1 cellular context compared by ENCODE assay signal in the genomic region with DNA sequence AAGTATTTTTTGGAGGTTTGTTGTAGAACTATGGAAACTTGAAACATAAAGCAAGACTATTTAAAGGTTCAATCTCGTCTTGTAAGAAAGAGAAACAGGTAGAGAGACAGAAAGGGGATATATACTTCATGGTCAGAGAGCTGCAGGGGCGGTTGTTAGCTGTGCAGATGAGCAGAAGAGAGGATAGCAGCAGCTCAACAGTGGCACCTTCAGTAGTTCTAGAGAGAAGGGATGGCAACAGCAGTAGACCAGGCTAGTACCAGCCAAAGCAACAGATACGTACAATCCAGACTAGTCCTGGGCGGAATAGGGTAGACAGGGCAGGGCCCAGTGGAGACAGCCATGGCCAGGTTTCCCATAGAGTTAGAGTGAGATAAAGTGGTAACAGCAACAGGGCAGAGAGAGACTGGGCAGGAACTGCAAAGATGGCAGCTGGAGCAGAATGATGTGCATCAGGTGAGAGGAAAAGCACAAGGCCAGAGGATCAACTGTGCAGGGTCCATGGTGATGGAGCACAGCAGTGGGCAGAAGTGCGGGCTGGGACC.
TF ChIP-seq lines count a peak whose summit lies in the region.

No MANE protein-coding gene starts in this region.

TF ChIP-seq in HepG2, 621 proteins besides CTCF, POLR2A, EP300 and RAD21 (continued from another document):
- TF ChIP-seq, protein P1, sequence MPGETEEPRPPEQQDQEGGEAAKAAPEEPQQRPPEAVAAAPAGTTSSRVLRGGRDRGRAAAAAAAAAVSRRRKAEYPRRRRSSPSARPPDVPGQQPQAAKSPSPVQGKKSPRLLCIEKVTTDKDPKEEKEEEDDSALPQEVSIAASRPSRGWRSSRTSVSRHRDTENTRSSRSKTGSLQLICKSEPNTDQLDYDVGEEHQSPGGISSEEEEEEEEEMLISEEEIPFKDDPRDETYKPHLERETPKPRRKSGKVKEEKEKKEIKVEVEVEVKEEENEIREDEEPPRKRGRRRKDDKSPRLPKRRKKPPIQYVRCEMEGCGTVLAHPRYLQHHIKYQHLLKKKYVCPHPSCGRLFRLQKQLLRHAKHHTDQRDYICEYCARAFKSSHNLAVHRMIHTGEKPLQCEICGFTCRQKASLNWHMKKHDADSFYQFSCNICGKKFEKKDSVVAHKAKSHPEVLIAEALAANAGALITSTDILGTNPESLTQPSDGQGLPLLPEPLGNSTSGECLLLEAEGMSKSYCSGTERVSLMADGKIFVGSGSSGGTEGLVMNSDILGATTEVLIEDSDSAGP (CRISPR knock-in tag; IDR thresholded peaks at IDR 0.05; ENCODE audit: borderline replicate concordance), result no peak
- TF ChIP-seq FOSL1 (CRISPR knock-in tag; IDR thresholded peaks at IDR 0.05; ENCODE audit: borderline replicate concordance) (no peak), GABPA (IDR thresholded peaks at IDR 0.05; ENCODE audit: low read depth, low read length) (no peak), GABPA (CRISPR knock-in tag; IDR thresholded peaks at IDR 0.05; ENCODE audit: low read depth) (no peak), ZNF317 (CRISPR knock-in tag; IDR thresholded peaks at IDR 0.05) (no peak), GATA4 (IDR thresholded peaks at IDR 0.05; ENCODE audit: borderline replicate concordance, low read depth) (peak; percentile 83), ZFP90 (CRISPR knock-in tag; IDR thresholded peaks at IDR 0.05; ENCODE audit: borderline replicate concordance) (no peak), ZNF230 (CRISPR knock-in tag; IDR thresholded peaks at IDR 0.05) (no peak), POLR2G (IDR thresholded peaks at IDR 0.05; ENCODE audit: low read depth, low read length) (peak; percentile 81), ZNF468 (CRISPR knock-in tag; IDR thresholded peaks at IDR 0.05) (no peak), SNAPC5 (CRISPR knock-in tag; IDR thresholded peaks at IDR 0.05; ENCODE audit: borderline replicate concordance) (peak; percentile 72), ZNF546 (CRISPR knock-in tag; conservative IDR thresholded peaks at IDR 0.05) (no peak), ZNF878 (CRISPR knock-in tag; IDR thresholded peaks at IDR 0.05) (0 out of 2 replicates have a peak, but pooled peaks have one; percentile 2), ZC3H4 (CRISPR knock-in tag; IDR thresholded peaks at IDR 0.05; ENCODE audit: borderline replicate concordance) (peak; percentile 95; the same call in 1 of the 2 replicates), ZNF713 (CRISPR knock-in tag; IDR thresholded peaks at IDR 0.05) (no peak), KAT8 (CRISPR knock-in tag; IDR thresholded peaks at IDR 0.05) (no peak), ZNF260 (CRISPR knock-in tag; IDR thresholded peaks at IDR 0.05; ENCODE audit: borderline replicate concordance, low read depth) (no peak), ZNF569 (CRISPR knock-in tag; IDR thresholded peaks at IDR 0.05; ENCODE audit: borderline replicate concordance) (no peak), ZNF777 (CRISPR knock-in tag; IDR thresholded peaks at IDR 0.05) (no peak), SNAPC2 (CRISPR knock-in tag; IDR thresholded peaks at IDR 0.05) (peak; percentile 99; the same call in 1 of the 2 replicates), ZMYM2 (CRISPR knock-in tag; IDR thresholded peaks at IDR 0.05) (no peak), HOXD1 (CRISPR knock-in tag; IDR thresholded peaks at IDR 0.05) (no peak), ZNF138 (CRISPR knock-in tag; IDR thresholded peaks at IDR 0.05; ENCODE audit: low read depth) (no peak), USF2 (IDR thresholded peaks at IDR 0.05; ENCODE audit: low read depth, low read length) (no peak), USF2 (CRISPR knock-in tag; IDR thresholded peaks at IDR 0.05; ENCODE audit: borderline replicate concordance) (no peak)
- TF ChIP-seq, protein P2, sequence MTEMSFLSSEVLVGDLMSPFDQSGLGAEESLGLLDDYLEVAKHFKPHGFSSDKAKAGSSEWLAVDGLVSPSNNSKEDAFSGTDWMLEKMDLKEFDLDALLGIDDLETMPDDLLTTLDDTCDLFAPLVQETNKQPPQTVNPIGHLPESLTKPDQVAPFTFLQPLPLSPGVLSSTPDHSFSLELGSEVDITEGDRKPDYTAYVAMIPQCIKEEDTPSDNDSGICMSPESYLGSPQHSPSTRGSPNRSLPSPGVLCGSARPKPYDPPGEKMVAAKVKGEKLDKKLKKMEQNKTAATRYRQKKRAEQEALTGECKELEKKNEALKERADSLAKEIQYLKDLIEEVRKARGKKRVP (CRISPR knock-in tag; IDR thresholded peaks at IDR 0.05), result peak; percentile 27 to 99; a peak in 2 of 4 replicates
- TF ChIP-seq, protein P3, sequence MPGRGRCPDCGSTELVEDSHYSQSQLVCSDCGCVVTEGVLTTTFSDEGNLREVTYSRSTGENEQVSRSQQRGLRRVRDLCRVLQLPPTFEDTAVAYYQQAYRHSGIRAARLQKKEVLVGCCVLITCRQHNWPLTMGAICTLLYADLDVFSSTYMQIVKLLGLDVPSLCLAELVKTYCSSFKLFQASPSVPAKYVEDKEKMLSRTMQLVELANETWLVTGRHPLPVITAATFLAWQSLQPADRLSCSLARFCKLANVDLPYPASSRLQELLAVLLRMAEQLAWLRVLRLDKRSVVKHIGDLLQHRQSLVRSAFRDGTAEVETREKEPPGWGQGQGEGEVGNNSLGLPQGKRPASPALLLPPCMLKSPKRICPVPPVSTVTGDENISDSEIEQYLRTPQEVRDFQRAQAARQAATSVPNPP (CRISPR knock-in tag; IDR thresholded peaks at IDR 0.05), result no peak
- TF ChIP-seq, protein P4, sequence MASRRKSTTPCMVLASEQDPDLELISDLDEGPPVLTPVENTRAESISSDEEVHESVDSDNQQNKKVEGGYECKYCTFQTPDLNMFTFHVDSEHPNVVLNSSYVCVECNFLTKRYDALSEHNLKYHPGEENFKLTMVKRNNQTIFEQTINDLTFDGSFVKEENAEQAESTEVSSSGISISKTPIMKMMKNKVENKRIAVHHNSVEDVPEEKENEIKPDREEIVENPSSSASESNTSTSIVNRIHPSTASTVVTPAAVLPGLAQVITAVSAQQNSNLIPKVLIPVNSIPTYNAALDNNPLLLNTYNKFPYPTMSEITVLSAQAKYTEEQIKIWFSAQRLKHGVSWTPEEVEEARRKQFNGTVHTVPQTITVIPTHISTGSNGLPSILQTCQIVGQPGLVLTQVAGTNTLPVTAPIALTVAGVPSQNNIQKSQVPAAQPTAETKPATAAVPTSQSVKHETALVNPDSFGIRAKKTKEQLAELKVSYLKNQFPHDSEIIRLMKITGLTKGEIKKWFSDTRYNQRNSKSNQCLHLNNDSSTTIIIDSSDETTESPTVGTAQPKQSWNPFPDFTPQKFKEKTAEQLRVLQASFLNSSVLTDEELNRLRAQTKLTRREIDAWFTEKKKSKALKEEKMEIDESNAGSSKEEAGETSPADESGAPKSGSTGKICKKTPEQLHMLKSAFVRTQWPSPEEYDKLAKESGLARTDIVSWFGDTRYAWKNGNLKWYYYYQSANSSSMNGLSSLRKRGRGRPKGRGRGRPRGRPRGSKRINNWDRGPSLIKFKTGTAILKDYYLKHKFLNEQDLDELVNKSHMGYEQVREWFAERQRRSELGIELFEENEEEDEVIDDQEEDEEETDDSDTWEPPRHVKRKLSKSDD (CRISPR knock-in tag; IDR thresholded peaks at IDR 0.05; ENCODE audit: low read depth), result no peak
- TF ChIP-seq, protein P5, sequence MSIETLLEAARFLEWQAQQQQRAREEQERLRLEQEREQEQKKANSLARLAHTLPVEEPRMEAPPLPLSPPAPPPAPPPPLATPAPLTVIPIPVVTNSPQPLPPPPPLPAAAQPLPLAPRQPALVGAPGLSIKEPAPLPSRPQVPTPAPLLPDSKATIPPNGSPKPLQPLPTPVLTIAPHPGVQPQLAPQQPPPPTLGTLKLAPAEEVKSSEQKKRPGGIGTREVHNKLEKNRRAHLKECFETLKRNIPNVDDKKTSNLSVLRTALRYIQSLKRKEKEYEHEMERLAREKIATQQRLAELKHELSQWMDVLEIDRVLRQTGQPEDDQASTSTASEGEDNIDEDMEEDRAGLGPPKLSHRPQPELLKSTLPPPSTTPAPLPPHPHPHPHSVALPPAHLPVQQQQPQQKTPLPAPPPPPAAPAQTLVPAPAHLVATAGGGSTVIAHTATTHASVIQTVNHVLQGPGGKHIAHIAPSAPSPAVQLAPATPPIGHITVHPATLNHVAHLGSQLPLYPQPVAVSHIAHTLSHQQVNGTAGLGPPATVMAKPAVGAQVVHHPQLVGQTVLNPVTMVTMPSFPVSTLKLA (IDR thresholded peaks at IDR 0.05), result no peak
- TF ChIP-seq, protein P6, sequence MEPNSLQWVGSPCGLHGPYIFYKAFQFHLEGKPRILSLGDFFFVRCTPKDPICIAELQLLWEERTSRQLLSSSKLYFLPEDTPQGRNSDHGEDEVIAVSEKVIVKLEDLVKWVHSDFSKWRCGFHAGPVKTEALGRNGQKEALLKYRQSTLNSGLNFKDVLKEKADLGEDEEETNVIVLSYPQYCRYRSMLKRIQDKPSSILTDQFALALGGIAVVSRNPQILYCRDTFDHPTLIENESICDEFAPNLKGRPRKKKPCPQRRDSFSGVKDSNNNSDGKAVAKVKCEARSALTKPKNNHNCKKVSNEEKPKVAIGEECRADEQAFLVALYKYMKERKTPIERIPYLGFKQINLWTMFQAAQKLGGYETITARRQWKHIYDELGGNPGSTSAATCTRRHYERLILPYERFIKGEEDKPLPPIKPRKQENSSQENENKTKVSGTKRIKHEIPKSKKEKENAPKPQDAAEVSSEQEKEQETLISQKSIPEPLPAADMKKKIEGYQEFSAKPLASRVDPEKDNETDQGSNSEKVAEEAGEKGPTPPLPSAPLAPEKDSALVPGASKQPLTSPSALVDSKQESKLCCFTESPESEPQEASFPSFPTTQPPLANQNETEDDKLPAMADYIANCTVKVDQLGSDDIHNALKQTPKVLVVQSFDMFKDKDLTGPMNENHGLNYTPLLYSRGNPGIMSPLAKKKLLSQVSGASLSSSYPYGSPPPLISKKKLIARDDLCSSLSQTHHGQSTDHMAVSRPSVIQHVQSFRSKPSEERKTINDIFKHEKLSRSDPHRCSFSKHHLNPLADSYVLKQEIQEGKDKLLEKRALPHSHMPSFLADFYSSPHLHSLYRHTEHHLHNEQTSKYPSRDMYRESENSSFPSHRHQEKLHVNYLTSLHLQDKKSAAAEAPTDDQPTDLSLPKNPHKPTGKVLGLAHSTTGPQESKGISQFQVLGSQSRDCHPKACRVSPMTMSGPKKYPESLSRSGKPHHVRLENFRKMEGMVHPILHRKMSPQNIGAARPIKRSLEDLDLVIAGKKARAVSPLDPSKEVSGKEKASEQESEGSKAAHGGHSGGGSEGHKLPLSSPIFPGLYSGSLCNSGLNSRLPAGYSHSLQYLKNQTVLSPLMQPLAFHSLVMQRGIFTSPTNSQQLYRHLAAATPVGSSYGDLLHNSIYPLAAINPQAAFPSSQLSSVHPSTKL (CRISPR knock-in tag; IDR thresholded peaks at IDR 0.05), result no peak
